Comparison of ENCODE assay signal across 8 cellular contexts in genomic region chr12:80936353-80936641, GRCh38. TPM values are rescaled to one million over a fixed set of nuclear protein-coding genes. Genes with fewer than 3 reads are reported as not detected.
DNase-seq lines count a peak whose midpoint lies in the region; ATAC-seq, FAIRE-seq and TF ChIP-seq lines count a peak whose summit lies in the region.

No MANE protein-coding gene starts in this region.

- CTCF ChIA-PET in PC-3 (lab: Charles Lee), result no interaction called here

- no peaks in the 10 kb centered on the region for H3K79me2 ChIP-seq in PC-3 (ENCODE audit: low read length)

- H2AFZ ChIP-seq in PC-3 (ENCODE audit: low read length), result peak overlapping the region; percentile 64

- TF ChIP-seq POLR2A in gastrocnemius medialis (IDR thresholded peaks at IDR 0.05) (no peak), GM12892 (IDR thresholded peaks at IDR 0.05; ENCODE audit: low read depth, low read length) (no peak)

- H3K9me3 ChIP-seq in PC-3 (ENCODE audit: low read length), result no peaks in the 10 kb centered on the region
- no peaks in the 10 kb centered on the region for H3K9me3 ChIP-seq in cardiac muscle cell (ENCODE audit: low read depth)
- no peaks in the 10 kb centered on the region for H3K9me3 ChIP-seq in gastrocnemius medialis

- peak; percentile 5 for ATAC-seq in GM21526 (IDR thresholded peaks at IDR 0.05; ENCODE audit: low FRiP score, unreplicated experiment)
- no peak; the same call in 1 of the 2 replicates for ATAC-seq in PC-3
- peak in 1 of 2 donors; percentile 31 for ATAC-seq in gastrocnemius medialis
- no peak for ATAC-seq in GM21529 (IDR thresholded peaks at IDR 0.05; ENCODE audit: unreplicated experiment)
- no peak for ATAC-seq in stimulated activated naive CD8-positive, alpha-beta T cell treated with anti-CD3 and anti-CD28 coated beads, Interleukin-15, Interleukin-2, amounts not matched to agents 100 U/mL and 50 U/mL, for 24 hours

- H3F3A ChIP-seq in PC-3 (ENCODE audit: low read length, unreplicated experiment), result no peaks in the 10 kb centered on the region

- in situ Hi-C loops in gastrocnemius medialis (cut with MboI; ENCODE audit: low sequenced_read_pairs in 4 of 4), result no loop called here

- H3K4me1 ChIP-seq in PC-3 (ENCODE audit: insufficient read depth, low read length) (no peaks in the 10 kb centered on the region), cardiac muscle cell (ENCODE audit: low read depth) (no peaks in the 10 kb centered on the region), gastrocnemius medialis (peaks cover 4% of the 10 kb centered on the region in 2 donors)

- DNase-seq in PC-3 (no peak), cardiac muscle cell (ENCODE audit: low read depth in 1 of 2, low spot score in 1 of 2) (peak in 1 of 2 donors; percentile 68), gastrocnemius medialis (no peak), HuH-7 (ENCODE audit: low spot score) (no peak), GM12892 (ENCODE audit: insufficient read length) (no peak)
- no peak for DNase-seq in stimulated activated naive CD8-positive, alpha-beta T cell treated with anti-CD3 and anti-CD28 coated beads, Interleukin-15, Interleukin-2, amounts not matched to agents 100 U/mL and 50 U/mL, for 24 hours

- intact Hi-C loops in PC-3 (cut with micrococcal nuclease) (no loop called here), gastrocnemius medialis (cut with DNase I; ENCODE audit: low total_unique reads) (loop anchor here (10.0 kb wide), 1 partner anchor 189 kb away; no protein-coding TSS in a partner anchor)

- H3K4me2 ChIP-seq in PC-3 (ENCODE audit: low read length), result peak overlapping the region; percentile 85

- H3K9ac ChIP-seq in PC-3 (ENCODE audit: low read length), result no peak overlapping the region

- POLR2A ChIA-PET in PC-3 (lab: Charles Lee; ENCODE audit: unreplicated experiment), result no interaction called here

- no TSS peak for BruUV-seq in PC-3 (replicated peaks; lab: Mats Ljungman, UMichigan)

- no peak for TF ChIP-seq CTCF in PC-3 (conservative IDR thresholded peaks at IDR 0.05; ENCODE audit: low read depth, low read length)
- TF ChIP-seq CTCF in cardiac muscle cell (IDR thresholded peaks at IDR 0.05; ENCODE audit: low read depth, low read length), result no peak
- TF ChIP-seq CTCF in gastrocnemius medialis (IDR thresholded peaks at IDR 0.05 in 4 of 5, conservative IDR thresholded peaks at IDR 0.05 in 1 of 5), result no peak

- FAIRE-seq in GM12892 (lab: Jason Lieb, UNC), result no peak

- H3K36me3 ChIP-seq in PC-3 (ENCODE audit: low read depth, low read length) (no peaks in the 10 kb centered on the region), cardiac muscle cell (no peaks in the 10 kb centered on the region), gastrocnemius medialis (no peaks in the 10 kb centered on the region)

- no peaks in the 10 kb centered on the region for H4K20me1 ChIP-seq in PC-3 (ENCODE audit: low read length)

- H3K27me3 ChIP-seq in PC-3 (ENCODE audit: low read length) (peaks cover 74% of the 10 kb centered on the region), cardiac muscle cell (peaks cover 10% of the 10 kb centered on the region), gastrocnemius medialis (peaks cover 0 to 7% (median 2%) of the 10 kb centered on the region in 3 donors)

- H3K4me3 ChIP-seq in PC-3 (ENCODE audit: low read length) (peak overlapping the region; percentile 62), cardiac muscle cell (peak overlapping the region; percentile 77), gastrocnemius medialis (peak overlapping the region; percentile 68 to 90 (median 80))

- H3K27ac ChIP-seq in PC-3 (ENCODE audit: low read length) (no peak overlapping the region), cardiac muscle cell (no peak overlapping the region), gastrocnemius medialis (peak overlapping the region in 3 of 4 donors; percentile 72 to 77 (median 74))

- no peaks in the 10 kb centered on the region for H3K9me2 ChIP-seq in PC-3 (replicated peaks; ENCODE audit: low read length)

RNA-seq across cellular contexts. Expression of gene LIN7A, which starts 1.4 kb away (rescaled TPM):
- total RNA-seq in PC-3 (2014; rRNA removed) (not detected in 2 replicates), cardiac muscle cell (5.9 and 10.3 TPM in 2 replicates), gastrocnemius medialis (1 to 10 TPM; 1.4 to 4.8 (median 2.8) TPM)
- polyA plus RNA-seq in cardiac muscle cell, result 3.0 and 9.2 TPM in 2 replicates
- 3.5 TPM for polyA plus RNA-seq in GM12892 (2012; ENCODE audit: missing spikeins)

Comparison
In these comparisons a context has a peak if more than half of its experiments do, and no peak if none do; other contexts are left out.
1. H3K27ac ChIP-seq: peak in gastrocnemius medialis (3 of 4); none in PC-3 (single experiment) and cardiac muscle cell (single experiment).
2. Peak in every context shown above with its lines, with median percentiles within 50 percentile points of each other: H3K4me3 ChIP-seq.